ENCODE assay signal across 15 cellular contexts in the genomic region with DNA sequence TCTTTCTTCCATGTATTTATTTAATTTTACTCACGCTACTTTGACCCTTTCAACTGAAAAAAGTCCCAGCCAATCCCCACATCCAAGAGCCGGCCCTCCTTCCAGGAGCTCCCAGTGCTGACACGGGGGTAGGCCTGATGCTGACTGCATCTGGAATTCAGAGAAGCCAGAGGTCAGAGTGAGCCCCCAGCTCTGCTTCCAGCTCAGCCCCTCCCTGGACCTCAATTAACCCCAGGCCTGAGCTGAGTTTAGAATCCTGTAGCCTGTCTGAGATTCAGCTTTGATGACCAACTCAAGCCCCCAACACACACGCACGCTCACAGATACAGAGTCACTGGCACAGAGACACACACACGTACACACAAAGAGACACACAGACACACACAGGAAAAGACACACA.
"Had no signal": no experiment of that assay in that cellular context is flagged by ENCODE, and none has a peak within 500 bp of the region (broad histone marks: within the 10 kb centered on the region; RNA-seq: fewer than 3 reads in every experiment).

No MANE protein-coding gene starts in this region.

- H3K27me3 ChIP-seq: thyroid gland, uterus had no signal

- H3K9me3 Mint-ChIP-seq: activated naive CD8-positive, alpha-beta T cell treated with anti-CD3 and anti-CD28 coated beads for 36 hours had no signal

- H3K36me3 Mint-ChIP-seq: activated naive CD8-positive, alpha-beta T cell treated with anti-CD3 and anti-CD28 coated beads for 36 hours; naive B cell had no signal

- H3K27ac Mint-ChIP-seq: activated CD8-positive, alpha-beta T cell treated with anti-CD3 and anti-CD28 coated beads, Interleukin-2, amount 10 ng/mL, durations not matched to agents 7 days and 5 days; activated naive CD8-positive, alpha-beta T cell treated with anti-CD3 and anti-CD28 coated beads for 36 hours; naive B cell; WTC11 had no signal

- H3K27ac ChIP-seq: breast epithelium, gastroesophageal sphincter, thyroid gland, uterus had no signal

- DNase-seq: activated CD4-positive, alpha-beta T cell treated with anti-CD3 and anti-CD28 coated beads for 48 hours; activated CD8-positive, alpha-beta memory T cell treated with anti-CD3 and anti-CD28 coated beads, Interleukin-2, amount 50 U/mL, for 48 hours; activated CD8-positive, alpha-beta T cell treated with anti-CD3 and anti-CD28 coated beads, Interleukin-2, amount 10 ng/mL, durations not matched to agents 7 days and 5 days; activated naive CD8-positive, alpha-beta T cell treated with anti-CD3 and anti-CD28 coated beads for 36 hours; erythroblast; left cardiac atrium; naive B cell; stimulated activated CD4-positive, alpha-beta T cell treated with anti-CD3 and anti-CD28 coated beads, Interleukin-12 subunit alpha, Interleukin-12 subunit beta, amount 100 ng/mL, for 4 hours; stimulated activated CD4-positive, alpha-beta T cell treated with anti-CD3 and anti-CD28 coated beads, Interleukin-2, amount 100 ng/mL, for 24 hours; T-helper 2 cell; thyroid gland; uterus had no signal

- H3K9me3 ChIP-seq: breast epithelium, gastroesophageal sphincter, thyroid gland, uterus had no signal

- H3K36me3 ChIP-seq: breast epithelium, gastroesophageal sphincter, thyroid gland, uterus had no signal

- ATAC-seq: activated CD8-positive, alpha-beta T cell treated with anti-CD3 and anti-CD28 coated beads, Interleukin-2, amount 10 ng/mL, durations not matched to agents 7 days and 5 days; gastroesophageal sphincter; left cardiac atrium; WTC11 had no signal

- H3K4me1 Mint-ChIP-seq: activated naive CD8-positive, alpha-beta T cell treated with anti-CD3 and anti-CD28 coated beads for 36 hours had no signal

- H3K4me3 Mint-ChIP-seq: activated CD8-positive, alpha-beta T cell treated with anti-CD3 and anti-CD28 coated beads, Interleukin-2, amount 10 ng/mL, durations not matched to agents 7 days and 5 days; activated naive CD8-positive, alpha-beta T cell treated with anti-CD3 and anti-CD28 coated beads for 36 hours; naive B cell; WTC11 had no signal

- H3K4me3 ChIP-seq: gastroesophageal sphincter, thyroid gland, uterus had no signal

- H3K4me1 ChIP-seq: breast epithelium, thyroid gland, uterus had no signal
